In the genomic region with DNA sequence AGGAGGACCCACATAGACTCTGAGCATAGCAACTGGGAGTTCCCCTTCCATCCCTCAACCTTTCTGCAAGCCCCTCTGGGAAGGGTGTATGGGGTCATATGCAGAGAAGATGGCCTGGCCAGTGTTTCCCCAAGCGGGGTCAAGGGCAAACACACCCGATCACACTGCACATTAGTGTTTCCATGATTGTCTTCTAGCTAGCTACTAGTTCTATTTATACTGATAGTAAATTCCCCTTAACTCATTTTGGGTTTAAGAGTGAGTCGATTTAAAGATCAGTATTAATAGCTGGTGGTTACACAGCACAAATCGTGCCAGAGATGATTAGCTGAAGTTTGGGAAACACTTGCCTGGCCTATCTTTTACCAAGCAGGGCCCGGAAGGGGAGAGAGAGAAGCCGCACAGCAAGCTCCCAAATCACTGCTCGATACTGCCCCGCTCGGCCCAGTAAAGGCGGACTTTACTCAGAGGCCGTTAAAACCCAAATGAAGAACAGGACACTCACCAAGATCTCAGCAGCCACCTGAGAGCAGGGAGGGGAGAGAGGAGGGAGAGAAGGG, we compare ENCODE assay signal across 16 cellular contexts. TPM values are rescaled to one million over a fixed set of nuclear protein-coding genes. Genes with fewer than 3 reads are reported as not detected.
DNase-seq lines count a peak whose midpoint lies in the region; ATAC-seq and TF ChIP-seq lines count a peak whose summit lies in the region.
"Had no signal": no experiment of that assay in that cellular context is flagged by ENCODE, and none has a peak within 500 bp of the region (broad histone marks: within the 10 kb centered on the region; RNA-seq: fewer than 3 reads in every experiment).

No MANE protein-coding gene starts in this region.

- in situ Hi-C loops in G401 (cut with HindIII; ENCODE audit: low sequenced_read_pairs) = no loop called here

- H3K79me2 ChIP-seq in GM23338 (replicated peaks; ENCODE audit: insufficient read depth) = no peaks in the 10 kb centered on the region

- no peak overlapping the region for H3K4me2 ChIP-seq in GM23338

- peak overlapping the region; percentile 78 for H3K27ac Mint-ChIP-seq in activated T-cell treated with anti-CD3 and anti-CD28 coated beads, Interleukin-2, amount 50 U/mL, for 24 hours
- peak overlapping the region; percentile 68 for H3K27ac Mint-ChIP-seq in activated T-helper 17 cell treated with anti-CD3 and anti-CD28 coated beads, Interleukin-2, amount 50 U/mL, for 72 hours
- peak overlapping the region; percentile 86 for H3K27ac Mint-ChIP-seq in stimulated activated memory B cell treated with anti-CD40 and anti-IgM and Interleukin-4, amounts not matched to agents 10 μg/mL and 1 μg/mL and 100 μg/mL, for 72 hours
- no peak overlapping the region for H3K27ac Mint-ChIP-seq in GM23338

- no peak overlapping the region for H3K4me3 ChIP-seq in GM23338
- H3K4me3 ChIP-seq: body of pancreas, uterus had no signal

- no peak overlapping the region for H2AFZ ChIP-seq in GM23338

- H3K36me3 ChIP-seq in GM23338 (ENCODE audit: insufficient read depth) = no peaks in the 10 kb centered on the region
- H3K36me3 ChIP-seq: uterus had no signal

- no peaks in the 10 kb centered on the region for H4K20me1 ChIP-seq in GM23338 (replicated peaks; ENCODE audit: insufficient read depth)

- H3F3A ChIP-seq in GM23338 (replicated peaks; ENCODE audit: low read depth) = no peaks in the 10 kb centered on the region

- H3K4me3 Mint-ChIP-seq in activated T-cell treated with anti-CD3 and anti-CD28 coated beads, Interleukin-2, amount 50 U/mL, for 24 hours = no peak overlapping the region
- no peak overlapping the region for H3K4me3 Mint-ChIP-seq in activated T-helper 17 cell treated with anti-CD3 and anti-CD28 coated beads, Interleukin-2, amount 50 U/mL, for 72 hours
- H3K4me3 Mint-ChIP-seq in stimulated activated memory B cell treated with anti-CD40 and anti-IgM and Interleukin-4, amounts not matched to agents 10 μg/mL and 1 μg/mL and 100 μg/mL, for 72 hours = peak overlapping the region; percentile 30
- H3K4me3 Mint-ChIP-seq in GM23338 = no peak overlapping the region

- H3K36me3 Mint-ChIP-seq in activated T-cell treated with anti-CD3 and anti-CD28 coated beads, Interleukin-2, amount 50 U/mL, for 24 hours (ENCODE audit: low read depth) = peaks cover 89% of the 10 kb centered on the region
- peaks cover 99% of the 10 kb centered on the region for H3K36me3 Mint-ChIP-seq in activated T-helper 17 cell treated with anti-CD3 and anti-CD28 coated beads, Interleukin-2, amount 50 U/mL, for 72 hours (ENCODE audit: low read depth)
- peaks cover 63% of the 10 kb centered on the region for H3K36me3 Mint-ChIP-seq in stimulated activated memory B cell treated with anti-CD40 and anti-IgM and Interleukin-4, amounts not matched to agents 10 μg/mL and 1 μg/mL and 100 μg/mL, for 72 hours
- peaks cover 11% of the 10 kb centered on the region for H3K36me3 Mint-ChIP-seq in GM23338 (ENCODE audit: low read depth)

- ATAC-seq in GM21619 (IDR thresholded peaks at IDR 0.05; ENCODE audit: unreplicated experiment) (peak; percentile 45), GM23338 (no peak)
- peak; percentile 40 for ATAC-seq in activated T-helper 17 cell treated with anti-CD3 and anti-CD28 coated beads, Interleukin-2, amount 50 U/mL, for 72 hours (replicated peaks)
- ATAC-seq in stimulated activated memory B cell treated with anti-CD40 and anti-IgM and Interleukin-4, amounts not matched to agents 10 μg/mL and 1 μg/mL and 100 μg/mL, for 72 hours = peak; percentile 83
- ATAC-seq: body of pancreas had no signal

- no peaks in the 10 kb centered on the region for H3K27me3 ChIP-seq in GM23338 (ENCODE audit: insufficient read depth)
- H3K27me3 ChIP-seq: body of pancreas, uterus had no signal

- no peaks in the 10 kb centered on the region for H3K9me2 ChIP-seq in GM23338 (ENCODE audit: insufficient read depth)

- H3K27ac ChIP-seq in GM23338 (ENCODE audit: low read depth) = no peak overlapping the region
- H3K27ac ChIP-seq: body of pancreas, uterus had no signal

- no peak for TF ChIP-seq CTCF in GM23338 (conservative IDR thresholded peaks at IDR 0.05; ENCODE audit: low read depth in 2 of 2)

- no peaks in the 10 kb centered on the region for H3K27me3 Mint-ChIP-seq in activated T-cell treated with anti-CD3 and anti-CD28 coated beads, Interleukin-2, amount 50 U/mL, for 24 hours
- no peaks in the 10 kb centered on the region for H3K27me3 Mint-ChIP-seq in activated T-helper 17 cell treated with anti-CD3 and anti-CD28 coated beads, Interleukin-2, amount 50 U/mL, for 72 hours
- H3K27me3 Mint-ChIP-seq in stimulated activated memory B cell treated with anti-CD40 and anti-IgM and Interleukin-4, amounts not matched to agents 10 μg/mL and 1 μg/mL and 100 μg/mL, for 72 hours = no peaks in the 10 kb centered on the region
- H3K27me3 Mint-ChIP-seq in GM23338 (ENCODE audit: insufficient read depth, low read depth, poor library complexity) = peaks cover 6% of the 10 kb centered on the region

- H3K4me1 ChIP-seq in GM23338 (ENCODE audit: insufficient read depth) = no peaks in the 10 kb centered on the region
- H3K4me1 ChIP-seq: uterus had no signal

- peaks cover 6% of the 10 kb centered on the region for H3K4me1 Mint-ChIP-seq in activated T-cell treated with anti-CD3 and anti-CD28 coated beads, Interleukin-2, amount 50 U/mL, for 24 hours (ENCODE audit: low read depth)
- peaks cover 20% of the 10 kb centered on the region for H3K4me1 Mint-ChIP-seq in activated T-helper 17 cell treated with anti-CD3 and anti-CD28 coated beads, Interleukin-2, amount 50 U/mL, for 72 hours
- peaks cover 47% of the 10 kb centered on the region for H3K4me1 Mint-ChIP-seq in stimulated activated memory B cell treated with anti-CD40 and anti-IgM and Interleukin-4, amounts not matched to agents 10 μg/mL and 1 μg/mL and 100 μg/mL, for 72 hours
- no peaks in the 10 kb centered on the region for H3K4me1 Mint-ChIP-seq in GM23338

- no peaks in the 10 kb centered on the region for H3K9me3 Mint-ChIP-seq in activated T-cell treated with anti-CD3 and anti-CD28 coated beads, Interleukin-2, amount 50 U/mL, for 24 hours
- no peaks in the 10 kb centered on the region for H3K9me3 Mint-ChIP-seq in activated T-helper 17 cell treated with anti-CD3 and anti-CD28 coated beads, Interleukin-2, amount 50 U/mL, for 72 hours
- no peaks in the 10 kb centered on the region for H3K9me3 Mint-ChIP-seq in stimulated activated memory B cell treated with anti-CD40 and anti-IgM and Interleukin-4, amounts not matched to agents 10 μg/mL and 1 μg/mL and 100 μg/mL, for 72 hours
- H3K9me3 Mint-ChIP-seq in GM23338 = no peaks in the 10 kb centered on the region

- DNase-seq in activated T-cell treated with anti-CD3 and anti-CD28 coated beads, Interleukin-2, amount 50 U/mL, for 24 hours = no peak
- DNase-seq in activated T-cell treated with anti-CD3 and anti-CD28 coated beads, Interleukin-2, amount 50 U/mL, for 48 hours = no peak
- DNase-seq in RKO (ENCODE audit: low spot score) (no peak), GM23338 (ENCODE audit: low spot score) (no peak), G401 (ENCODE audit: low spot score) (no peak)
- DNase-seq: ACHN, activated T-cell treated with anti-CD3 and anti-CD28 coated beads for 4 hours, body of pancreas, DMS53, islet precursor cell, NCI-H1417 treated with DMSO at 0.1 percent for 48 hours, NCI-H510A treated with DMSO at 0.1 percent for 48 hours, uterus had no signal

TF ChIP-seq in GM23338, 12 proteins besides CTCF, POLR2A, EP300 and RAD21:
- TF ChIP-seq CREB1 (CRISPR knock-in tag; IDR thresholded peaks at IDR 0.05; ENCODE audit: low read depth) = no peak

RNA-seq across cellular contexts. Expression of a gene that starts 29.4 kb away (rescaled TPM):
- total RNA-seq in activated T-helper 17 cell treated with anti-CD3 and anti-CD28 coated beads, Interleukin-2, amount 50 U/mL, for 72 hours = 100 to 1,000 TPM; 316 to 609 TPM
- 29.6 and 35.8 TPM in 2 replicates for total RNA-seq in GM23338 (2014; rRNA removed; shearing (Covaris generic))
- polyA plus RNA-seq in GM23338 (2016; fragmentation: Nextera tagmentation; extraction: Ambion mirVana) = 10.3 and 12.2 TPM in 2 replicates
- 32.2 and 40.4 TPM in 2 replicates for total RNA-seq in G401 (2014; rRNA removed; shearing (Covaris generic))

RNA-seq across cellular contexts. Expression of a gene that starts 47.4 kb away (rescaled TPM):
- total RNA-seq in activated T-helper 17 cell treated with anti-CD3 and anti-CD28 coated beads, Interleukin-2, amount 50 U/mL, for 72 hours = 100 to 1,000 TPM; 432 to 559 TPM
- total RNA-seq in GM23338 (2014; rRNA removed; shearing (Covaris generic)) = 87.4 and 110 TPM in 2 replicates
- 26.5 and 30.2 TPM in 2 replicates for polyA plus RNA-seq in GM23338 (2016; fragmentation: Nextera tagmentation; extraction: Ambion mirVana)
- 299 and 371 TPM in 2 replicates for total RNA-seq in G401 (2014; rRNA removed; shearing (Covaris generic))
